22 cellular contexts compared by ENCODE assay signal in the genomic region with DNA sequence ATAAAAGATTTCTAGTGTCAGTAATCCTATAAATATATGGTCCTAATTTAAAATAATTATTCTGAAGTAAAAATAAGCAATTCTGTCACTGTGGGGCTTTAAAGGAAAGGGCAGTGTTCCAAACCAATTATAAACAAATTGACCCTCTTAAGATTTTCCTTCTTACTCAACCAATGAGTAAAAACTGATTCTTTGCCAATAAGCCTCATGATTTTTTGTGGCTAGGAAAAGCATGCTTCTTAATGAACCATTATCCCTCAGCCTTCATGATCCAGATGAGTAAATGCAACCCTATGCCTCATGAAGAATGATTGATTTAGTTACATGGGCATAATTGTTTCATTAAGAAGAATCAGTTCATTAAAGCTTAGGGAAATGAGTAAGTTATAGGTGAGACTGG.
"Had no signal": no experiment of that assay in that cellular context is flagged by ENCODE, and none has a peak within 500 bp of the region (broad histone marks: within the 10 kb centered on the region; RNA-seq: fewer than 3 reads in every experiment).

No MANE protein-coding gene starts in this region.

- H3K27ac Mint-ChIP-seq: activated CD8-positive, alpha-beta T cell treated with anti-CD3 and anti-CD28 coated beads, Interleukin-2, amount 10 ng/mL, durations not matched to agents 7 days and 5 days; activated naive CD8-positive, alpha-beta T cell treated with anti-CD3 and anti-CD28 coated beads, Interleukin-2, amount 10 ng/mL, durations not matched to agents 7 days and 5 days; T-helper 1 cell treated with Interleukin-12 subunit alpha and Interleukin-12 subunit beta and Interleukin-4 antibody, amounts not matched to agents 30 μg/mL and 1 μg/mL, for 36 hours had no signal

- H3K9me3 ChIP-seq: adrenal gland had no signal

- H3K4me1 Mint-ChIP-seq: activated naive CD8-positive, alpha-beta T cell treated with anti-CD3 and anti-CD28 coated beads, Interleukin-2, amount 10 ng/mL, durations not matched to agents 7 days and 5 days had no signal

- H3K27me3 ChIP-seq: adrenal gland, brain microvascular endothelial cell, cardiac muscle cell had no signal

- H3K27ac ChIP-seq: adrenal gland, brain microvascular endothelial cell, cardiac muscle cell, KMS-11 had no signal

- H3K4me3 ChIP-seq: adrenal gland, cardiac muscle cell had no signal

- H3K4me3 Mint-ChIP-seq: activated CD8-positive, alpha-beta T cell treated with anti-CD3 and anti-CD28 coated beads, Interleukin-2, amount 10 ng/mL, durations not matched to agents 7 days and 5 days; activated naive CD8-positive, alpha-beta T cell treated with anti-CD3 and anti-CD28 coated beads, Interleukin-2, amount 10 ng/mL, durations not matched to agents 7 days and 5 days; T-helper 1 cell treated with Interleukin-12 subunit alpha and Interleukin-12 subunit beta and Interleukin-4 antibody, amounts not matched to agents 30 μg/mL and 1 μg/mL, for 36 hours had no signal

- H3K36me3 ChIP-seq: adrenal gland, brain microvascular endothelial cell, cardiac muscle cell had no signal

- ATAC-seq: activated CD4-positive, CD25-positive, alpha-beta regulatory T cell treated with anti-CD3 and anti-CD28 coated beads, Interleukin-2, amount 50 U/mL, for 24 hours; activated CD8-positive, alpha-beta T cell treated with anti-CD3 and anti-CD28 coated beads, Interleukin-2, amount 10 ng/mL, durations not matched to agents 7 days and 5 days; Panc1 had no signal

- H3K27me3 Mint-ChIP-seq: activated naive CD8-positive, alpha-beta T cell treated with anti-CD3 and anti-CD28 coated beads, Interleukin-2, amount 10 ng/mL, durations not matched to agents 7 days and 5 days had no signal

- DNase-seq: activated CD4-positive, alpha-beta T cell treated with anti-CD3 and anti-CD28 coated beads for 4 hours; activated CD8-positive, alpha-beta memory T cell treated with anti-CD3 and anti-CD28 coated beads, Interleukin-2, amount 50 U/mL, for 48 hours; activated CD8-positive, alpha-beta T cell treated with anti-CD3 and anti-CD28 coated beads, Interleukin-2, amount 10 ng/mL, durations not matched to agents 7 days and 5 days; activated naive CD4-positive, alpha-beta T cell treated with anti-CD3 and anti-CD28 coated beads, Interleukin-2, amount 50 U/mL, for 16 hours; activated naive CD8-positive, alpha-beta T cell treated with anti-CD3 and anti-CD28 coated beads, Interleukin-2, amount 10 ng/mL, durations not matched to agents 7 days and 5 days; activated T-cell treated with anti-CD3 and anti-CD28 coated beads, Interleukin-2, amount 50 U/mL, for 1 hour; adrenal gland; anterior cingulate cortex; brain microvascular endothelial cell; NCI-H146; NCI-H187 treated with DMSO at 0.1 percent for 48 hours; NCI-H2081 treated with DMSO at 0.1 percent for 48 hours; NCI-H2227 treated with DMSO at 0.1 percent for 48 hours; NCI-H510A treated with DMSO at 0.1 percent for 48 hours; NK-92 treated with Interleukin-12 subunit alpha and Interleukin-12 subunit beta, amount 100 ng/mL, for 24 hours; OCI-M1; SHP77 had no signal

- H3K36me3 Mint-ChIP-seq: activated naive CD8-positive, alpha-beta T cell treated with anti-CD3 and anti-CD28 coated beads, Interleukin-2, amount 10 ng/mL, durations not matched to agents 7 days and 5 days had no signal

- H3K4me1 ChIP-seq: adrenal gland had no signal
